8 cellular contexts compared by ENCODE assay signal in the genomic region with DNA sequence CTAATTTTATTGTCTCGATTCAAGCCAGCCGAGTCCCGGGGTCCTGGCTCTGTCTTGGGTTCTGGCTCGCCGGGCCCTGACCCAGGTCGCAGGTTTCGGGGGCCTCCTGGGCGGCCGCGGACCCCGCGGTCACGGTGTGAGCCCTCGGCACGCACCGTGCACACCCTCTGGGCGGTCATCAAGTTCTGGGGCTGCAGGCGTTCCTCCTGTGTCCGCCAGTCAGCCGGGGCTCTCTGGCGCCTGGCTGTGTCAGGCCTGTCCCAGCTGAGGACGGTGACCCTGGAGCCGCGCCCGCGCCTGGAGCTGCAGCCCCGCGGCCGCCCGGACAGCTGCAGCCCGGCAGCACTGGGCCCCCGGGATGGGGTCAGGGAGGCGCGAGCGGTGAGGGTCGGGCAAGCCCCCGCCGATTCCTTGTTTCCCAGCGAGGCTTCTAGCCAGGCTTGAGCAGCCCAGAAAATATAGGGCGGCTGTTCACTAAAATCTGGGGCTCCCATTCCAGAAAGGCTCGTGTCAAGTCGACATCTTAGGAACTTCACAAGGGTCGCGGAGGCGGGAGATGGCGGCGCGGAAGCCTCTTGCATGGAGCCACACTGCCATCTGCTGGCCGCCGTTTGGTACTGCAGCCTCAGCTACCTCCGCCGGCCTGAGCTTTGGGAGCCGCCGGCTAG.
DNase-seq lines count a peak whose midpoint lies in the region; FAIRE-seq and TF ChIP-seq lines count a peak whose summit lies in the region.

No MANE protein-coding gene starts in this region.

- peaks cover 4% of the 10 kb centered on the region for H3K4me1 Mint-ChIP-seq in T-helper 2 cell treated with Interferon-gamma antibody and Interleukin-4, amounts not matched to agents 5 μg/mL and 100 μg/mL, for 36 hours (ENCODE audit: low read depth)

- peaks cover 83% of the 10 kb centered on the region for H3K27me3 Mint-ChIP-seq in T-helper 2 cell treated with Interferon-gamma antibody and Interleukin-4, amounts not matched to agents 5 μg/mL and 100 μg/mL, for 36 hours (ENCODE audit: low read depth)

- peak overlapping the region; percentile 73 for H3K4me3 Mint-ChIP-seq in T-helper 2 cell treated with Interferon-gamma antibody and Interleukin-4, amounts not matched to agents 5 μg/mL and 100 μg/mL, for 36 hours

- TF ChIP-seq POLR2A in H54 (IDR thresholded peaks at IDR 0.05; ENCODE audit: low read depth, low read length): no peak

- no peak overlapping the region for H3K27ac Mint-ChIP-seq in T-helper 2 cell treated with Interferon-gamma antibody and Interleukin-4, amounts not matched to agents 5 μg/mL and 100 μg/mL, for 36 hours

- no peaks in the 10 kb centered on the region for H3K36me3 Mint-ChIP-seq in T-helper 2 cell treated with Interferon-gamma antibody and Interleukin-4, amounts not matched to agents 5 μg/mL and 100 μg/mL, for 36 hours (ENCODE audit: low read depth)

- no peaks in the 10 kb centered on the region for H3K9me3 Mint-ChIP-seq in T-helper 2 cell treated with Interferon-gamma antibody and Interleukin-4, amounts not matched to agents 5 μg/mL and 100 μg/mL, for 36 hours

- DNase-seq in DMS53 treated with DMSO at 0.1 percent for 48 hours (lab: John Stamatoyannopoulos, UW; ENCODE audit: unreplicated experiment) (peak; percentile 70), H54 (ENCODE audit: insufficient read length, low spot score) (peak; percentile 98), NCI-H128 (lab: John Stamatoyannopoulos, UW; ENCODE audit: unreplicated experiment) (peak; percentile 83), anterior cingulate cortex (lab: John Stamatoyannopoulos, UW) (peak in 57 of 58 donors; percentile 11 to 89 (median 60)), hepatic stellate cell (ENCODE audit: low spot score) (peak; percentile 87), retina (peak; percentile 97), KG1 (lab: John Stamatoyannopoulos, UW) (no peak)
- peak; percentile 66 for DNase-seq in T-helper 2 cell treated with Interferon-gamma antibody and Interleukin-4, amounts not matched to agents 5 μg/mL and 100 μg/mL, for 36 hours (ENCODE audit: low spot score)

- peak; percentile 60 for FAIRE-seq in H54 (lab: Jason Lieb, UNC)
